14 cellular contexts compared by ENCODE assay signal in the genomic region with DNA sequence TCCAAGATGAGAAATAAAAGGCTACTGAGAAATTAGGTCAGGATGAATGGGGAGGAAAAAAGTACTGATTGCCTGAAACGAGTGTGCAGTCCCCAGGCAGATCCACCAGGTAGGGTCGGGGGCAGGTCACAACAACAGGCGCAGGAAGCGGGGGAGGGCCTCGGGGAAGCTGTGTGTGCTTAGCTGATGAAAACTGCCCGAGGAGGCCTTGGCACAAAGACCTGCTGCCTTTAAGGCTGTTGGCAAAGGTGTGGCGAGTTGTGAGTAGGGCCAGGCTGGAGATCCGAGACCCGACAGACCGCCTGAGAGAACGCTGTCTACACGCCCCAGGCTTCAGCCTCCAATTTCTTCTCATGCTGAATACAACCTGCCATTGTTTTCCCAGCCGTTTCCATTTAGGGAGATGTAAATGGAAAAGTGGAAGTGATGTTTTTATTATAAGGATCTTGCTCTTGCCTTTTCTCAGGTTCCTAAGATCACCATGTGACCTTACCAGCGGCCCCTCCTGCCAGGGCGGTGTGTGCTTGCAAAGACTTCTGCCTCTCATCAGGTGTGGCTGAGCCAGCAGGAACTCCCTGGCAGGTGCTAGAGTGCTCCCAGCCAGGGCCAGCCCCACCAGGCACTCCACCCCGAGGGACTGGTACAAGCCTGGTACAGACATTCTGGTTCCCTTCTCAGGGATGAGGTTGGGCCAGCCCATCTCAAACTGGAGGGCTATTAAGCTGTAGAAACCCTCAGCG.
A peak's percentile ranks its signal among the peaks of the same experiment; 100 is the strongest.
DNase-seq lines count a peak whose midpoint lies in the region; ATAC-seq and TF ChIP-seq lines count a peak whose summit lies in the region.
"Had no signal": no experiment of that assay in that cellular context is flagged by ENCODE, and none has a peak within 500 bp of the region (broad histone marks: within the 10 kb centered on the region; RNA-seq: fewer than 3 reads in every experiment).

No MANE protein-coding gene starts in this region.

- peaks cover 2% of the 10 kb centered on the region for H3K9me3 ChIP-seq in trophoblast cell (ENCODE audit: insufficient read depth, low read depth, low read length)
- H3K9me3 ChIP-seq: heart right ventricle had no signal

- peak overlapping the region; percentile 68 for H3K27ac Mint-ChIP-seq in GM23338
- H3K27ac Mint-ChIP-seq: activated naive CD8-positive, alpha-beta T cell treated with anti-CD3 and anti-CD28 coated beads, Interleukin-2, amount 10 ng/mL, durations not matched to agents 7 days and 5 days; T-helper 1 cell treated with Interleukin-12 subunit alpha and Interleukin-12 subunit beta and Interleukin-4 antibody, amounts not matched to agents 30 μg/mL and 1 μg/mL, for 36 hours had no signal

- peak overlapping the region; percentile 24; the same call in 1 of the 2 replicates for H3K4me3 ChIP-seq in GM23338
- no peak overlapping the region for H3K4me3 ChIP-seq in trophoblast cell (ENCODE audit: low read depth, low read length)
- H3K4me3 ChIP-seq: heart right ventricle had no signal

- H2BK5ac ChIP-seq in trophoblast cell (ENCODE audit: low read depth, low read length, poor library complexity): peak overlapping the region; percentile 18

- peaks cover 45% of the 10 kb centered on the region for H3K79me1 ChIP-seq in trophoblast cell (ENCODE audit: low read length)

- intact Hi-C loops in Right ventricle myocardium inferior (cut with DNase I): no loop called here

- peaks cover 13% of the 10 kb centered on the region for H3K27me3 Mint-ChIP-seq in GM23338 (ENCODE audit: insufficient read depth, low read depth, poor library complexity)

- no peak overlapping the region for H2AK5ac ChIP-seq in trophoblast cell (ENCODE audit: low read length)

- H3K36me3 ChIP-seq in GM23338 (ENCODE audit: insufficient read depth) (no peaks in the 10 kb centered on the region), trophoblast cell (ENCODE audit: control insufficient read depth in 1 of 2, insufficient read depth in 2 of 2, low read length in 2 of 2) (peaks cover 8 to 10% of the 10 kb centered on the region in 2 experiments)

- H3K4ac ChIP-seq in trophoblast cell (ENCODE audit: low read depth, low read length): no peak overlapping the region

- peak; percentile 68 for ATAC-seq in GM23338
- no peak for ATAC-seq in Right ventricle myocardium inferior
- no peak for ATAC-seq in GM18861 (IDR thresholded peaks at IDR 0.05; ENCODE audit: unreplicated experiment)
- ATAC-seq in GM18519 (IDR thresholded peaks at IDR 0.05; ENCODE audit: low FRiP score, unreplicated experiment): no peak
- ATAC-seq: heart right ventricle had no signal

- H3K9me3 Mint-ChIP-seq in GM23338: no peaks in the 10 kb centered on the region
- H3K9me3 Mint-ChIP-seq: activated naive CD8-positive, alpha-beta T cell treated with anti-CD3 and anti-CD28 coated beads, Interleukin-2, amount 10 ng/mL, durations not matched to agents 7 days and 5 days; T-helper 1 cell treated with Interleukin-12 subunit alpha and Interleukin-12 subunit beta and Interleukin-4 antibody, amounts not matched to agents 30 μg/mL and 1 μg/mL, for 36 hours had no signal

- peaks cover 36% of the 10 kb centered on the region for H3K4me1 ChIP-seq in GM23338 (ENCODE audit: insufficient read depth)
- H3K4me1 ChIP-seq in trophoblast cell (ENCODE audit: control insufficient read depth in 1 of 2, insufficient read depth in 2 of 2, low read length in 2 of 2): peaks cover 41 to 59% of the 10 kb centered on the region in 2 experiments
- H3K4me1 ChIP-seq: heart right ventricle had no signal

- peaks cover 62% of the 10 kb centered on the region for H3K4me1 Mint-ChIP-seq in GM23338

- DNase-seq in GM23338 (ENCODE audit: low spot score) (peak; percentile 55), NCI-H2196 (lab: John Stamatoyannopoulos, UW; ENCODE audit: unreplicated experiment) (peak; percentile 52), epithelial cell of prostate (ENCODE audit: low read depth, low spot score) (no peak), trophoblast cell (no peak), Right ventricle myocardium inferior (ENCODE audit: missing footprints) (no peak), DMS 273 (lab: John Stamatoyannopoulos, UW; ENCODE audit: unreplicated experiment) (no peak)
- DNase-seq: activated CD8-positive, alpha-beta memory T cell treated with anti-CD3 and anti-CD28 coated beads for 24 hours; activated naive CD8-positive, alpha-beta T cell treated with anti-CD3 and anti-CD28 coated beads, Interleukin-2, amount 10 ng/mL, durations not matched to agents 7 days and 5 days; heart right ventricle; mesendoderm had no signal

- peaks cover 37% of the 10 kb centered on the region for H3K36me3 Mint-ChIP-seq in GM23338 (ENCODE audit: low read depth)
- H3K36me3 Mint-ChIP-seq: activated naive CD8-positive, alpha-beta T cell treated with anti-CD3 and anti-CD28 coated beads, Interleukin-2, amount 10 ng/mL, durations not matched to agents 7 days and 5 days had no signal

- H3K4me2 ChIP-seq in GM23338 (peak overlapping the region; percentile 63), trophoblast cell (ENCODE audit: low read length) (peak overlapping the region; percentile 2)

- peak overlapping the region; percentile 29 for H2BK12ac ChIP-seq in trophoblast cell (ENCODE audit: low read length)

- 0 out of 2 replicates have a peak, but pooled peaks cover 2% of the 10 kb centered on the region for H3F3A ChIP-seq in GM23338 (replicated peaks; ENCODE audit: low read depth)

- no CpG with 5 or more reads among the region's 17 CpGs for WGBS in trophoblast cell (ENCODE audit: extremely low coverage, insufficient coverage, insufficient read length)

- no peaks in the 10 kb centered on the region for H3K27me3 ChIP-seq in GM23338 (ENCODE audit: insufficient read depth)
- H3K27me3 ChIP-seq in trophoblast cell (ENCODE audit: insufficient read depth, low read length): no peaks in the 10 kb centered on the region
- H3K27me3 ChIP-seq: heart right ventricle had no signal

- peak overlapping the region; percentile 25; the same call in 1 of the 3 replicates for H3K4me3 Mint-ChIP-seq in GM23338
- H3K4me3 Mint-ChIP-seq: activated naive CD8-positive, alpha-beta T cell treated with anti-CD3 and anti-CD28 coated beads, Interleukin-2, amount 10 ng/mL, durations not matched to agents 7 days and 5 days; T-helper 1 cell treated with Interleukin-12 subunit alpha and Interleukin-12 subunit beta and Interleukin-4 antibody, amounts not matched to agents 30 μg/mL and 1 μg/mL, for 36 hours had no signal

- H2AFZ ChIP-seq in GM23338: no peak overlapping the region
- H2AFZ ChIP-seq in trophoblast cell (ENCODE audit: insufficient read depth, low read length, poor library complexity): no peak overlapping the region

- H4K12ac ChIP-seq in trophoblast cell (ENCODE audit: low read depth, low read length): no peak overlapping the region

- H4K20me1 ChIP-seq in GM23338 (replicated peaks; ENCODE audit: insufficient read depth): 0 out of 2 replicates have a peak, but pooled peaks cover 3% of the 10 kb centered on the region

- H3K79me2 ChIP-seq in GM23338 (replicated peaks; ENCODE audit: insufficient read depth): peaks cover 20% of the 10 kb centered on the region
- peaks cover 4% of the 10 kb centered on the region for H3K79me2 ChIP-seq in trophoblast cell (ENCODE audit: control insufficient read depth, insufficient read depth, low read length, poor library complexity)

- H3K9ac ChIP-seq in trophoblast cell (ENCODE audit: low read length): no peak overlapping the region

- peak overlapping the region; percentile 14 for H3K14ac ChIP-seq in trophoblast cell (ENCODE audit: low read length)

- no peak overlapping the region for H4K8ac ChIP-seq in trophoblast cell (ENCODE audit: low read depth, low read length)

- TF ChIP-seq CTCF in GM23338 (conservative IDR thresholded peaks at IDR 0.05; ENCODE audit: low read depth in 2 of 2): no peak

- peak overlapping the region; percentile 68 for H4K91ac ChIP-seq in trophoblast cell (ENCODE audit: low read depth, low read length)

- no peak overlapping the region for H3K23ac ChIP-seq in trophoblast cell (ENCODE audit: low read length)

- peak overlapping the region; percentile 40 for H2BK120ac ChIP-seq in trophoblast cell (ENCODE audit: insufficient read depth, low read length, poor library complexity)

- H3K27ac ChIP-seq in GM23338 (ENCODE audit: low read depth) (peak overlapping the region; percentile 83; the same call in 1 of the 2 replicates), epithelial cell of prostate (peak overlapping the region; percentile 43), trophoblast cell (ENCODE audit: low read depth, low read length) (peak overlapping the region; percentile 22)
- H3K27ac ChIP-seq: C4-2B, heart right ventricle had no signal

- H3K18ac ChIP-seq in trophoblast cell (ENCODE audit: low read length): peak overlapping the region; percentile 37

- no peaks in the 10 kb centered on the region for H3K9me2 ChIP-seq in GM23338 (ENCODE audit: insufficient read depth)

TF ChIP-seq in GM23338, 12 proteins besides CTCF, POLR2A, EP300 and RAD21 (continues in another document):
- no peak for TF ChIP-seq STAT1 (IDR thresholded peaks at IDR 0.05; ENCODE audit: unreplicated experiment)
- TF ChIP-seq ZNF114 (CRISPR knock-in tag; IDR thresholded peaks at IDR 0.05): no peak
- TF ChIP-seq, protein P1, sequence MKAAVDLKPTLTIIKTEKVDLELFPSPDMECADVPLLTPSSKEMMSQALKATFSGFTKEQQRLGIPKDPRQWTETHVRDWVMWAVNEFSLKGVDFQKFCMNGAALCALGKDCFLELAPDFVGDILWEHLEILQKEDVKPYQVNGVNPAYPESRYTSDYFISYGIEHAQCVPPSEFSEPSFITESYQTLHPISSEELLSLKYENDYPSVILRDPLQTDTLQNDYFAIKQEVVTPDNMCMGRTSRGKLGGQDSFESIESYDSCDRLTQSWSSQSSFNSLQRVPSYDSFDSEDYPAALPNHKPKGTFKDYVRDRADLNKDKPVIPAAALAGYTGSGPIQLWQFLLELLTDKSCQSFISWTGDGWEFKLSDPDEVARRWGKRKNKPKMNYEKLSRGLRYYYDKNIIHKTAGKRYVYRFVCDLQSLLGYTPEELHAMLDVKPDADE (IDR thresholded peaks at IDR 0.05): no peak
- TF ChIP-seq POLR2AphosphoS5 (IDR thresholded peaks at IDR 0.05; ENCODE audit: low read depth): no peak
- TF ChIP-seq NANOG (IDR thresholded peaks at IDR 0.05; ENCODE audit: borderline replicate concordance): no peak
- no peak for TF ChIP-seq ZNF331 (CRISPR knock-in tag; IDR thresholded peaks at IDR 0.05; ENCODE audit: low read depth)
- no peak for TF ChIP-seq EZH2phosphoT487 (IDR thresholded peaks at IDR 0.05; ENCODE audit: unreplicated experiment)

Comparison
In these comparisons a context has a peak if more than half of its experiments do, and no peak if none do; other contexts are left out.
1. DNase-seq: peak in GM23338 (single experiment) and NCI-H2196 (single experiment); none in epithelial cell of prostate (single experiment), trophoblast cell (0 of 2), Right ventricle myocardium inferior (single experiment) and DMS 273 (single experiment).
2. H3K27ac ChIP-seq: peak in every context shown above with its lines; median percentile 83 in GM23338; 43 in epithelial cell of prostate; 22 in trophoblast cell.